8 cellular contexts compared by ENCODE assay signal in the genomic region with DNA sequence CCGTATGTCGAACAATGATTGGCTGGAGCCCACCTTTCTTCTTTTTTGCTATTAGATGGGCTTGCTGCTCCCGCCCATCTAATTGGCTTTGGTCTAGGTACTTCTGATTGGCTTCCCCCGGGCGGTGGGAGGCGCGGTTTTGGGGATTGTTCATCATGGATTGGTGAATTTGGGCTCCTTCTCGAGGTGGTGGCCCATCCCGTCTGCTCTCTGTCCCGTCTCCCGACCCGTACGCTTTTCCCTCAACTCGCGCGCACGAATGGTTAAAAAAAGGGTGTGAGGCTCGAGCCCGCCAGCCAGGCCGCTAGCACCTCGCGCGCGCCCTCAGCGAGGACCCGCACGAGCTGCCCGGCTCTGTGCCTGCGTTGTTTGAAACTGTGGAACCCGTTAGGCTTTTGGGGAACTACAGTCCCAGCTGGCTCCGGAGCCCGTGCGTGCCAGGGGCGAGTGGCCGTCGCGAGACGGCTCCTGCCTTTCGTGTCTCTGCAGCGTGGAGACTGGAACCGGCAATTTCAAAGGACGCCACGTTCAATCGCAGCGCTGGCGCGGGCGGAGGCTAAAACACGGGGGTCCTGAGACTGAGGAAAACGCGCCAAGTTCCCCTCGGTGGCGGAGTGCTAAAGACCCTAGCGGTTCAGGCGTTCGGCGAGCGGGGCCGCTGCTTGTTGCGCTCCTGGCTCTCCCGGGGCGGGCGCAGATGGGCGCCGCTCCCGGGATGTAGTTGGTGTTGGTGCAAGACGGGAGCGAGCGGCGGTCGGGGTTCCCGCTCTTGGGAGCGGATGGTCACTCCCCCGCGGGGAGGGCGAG. TPM values are rescaled to one million over a fixed set of nuclear protein-coding genes. Genes with fewer than 3 reads are reported as not detected.
A peak's percentile ranks its signal among the peaks of the same experiment; 100 is the strongest.
DNase-seq lines count a peak whose midpoint lies in the region; ATAC-seq lines count a peak whose summit lies in the region.

A gene with protein sequence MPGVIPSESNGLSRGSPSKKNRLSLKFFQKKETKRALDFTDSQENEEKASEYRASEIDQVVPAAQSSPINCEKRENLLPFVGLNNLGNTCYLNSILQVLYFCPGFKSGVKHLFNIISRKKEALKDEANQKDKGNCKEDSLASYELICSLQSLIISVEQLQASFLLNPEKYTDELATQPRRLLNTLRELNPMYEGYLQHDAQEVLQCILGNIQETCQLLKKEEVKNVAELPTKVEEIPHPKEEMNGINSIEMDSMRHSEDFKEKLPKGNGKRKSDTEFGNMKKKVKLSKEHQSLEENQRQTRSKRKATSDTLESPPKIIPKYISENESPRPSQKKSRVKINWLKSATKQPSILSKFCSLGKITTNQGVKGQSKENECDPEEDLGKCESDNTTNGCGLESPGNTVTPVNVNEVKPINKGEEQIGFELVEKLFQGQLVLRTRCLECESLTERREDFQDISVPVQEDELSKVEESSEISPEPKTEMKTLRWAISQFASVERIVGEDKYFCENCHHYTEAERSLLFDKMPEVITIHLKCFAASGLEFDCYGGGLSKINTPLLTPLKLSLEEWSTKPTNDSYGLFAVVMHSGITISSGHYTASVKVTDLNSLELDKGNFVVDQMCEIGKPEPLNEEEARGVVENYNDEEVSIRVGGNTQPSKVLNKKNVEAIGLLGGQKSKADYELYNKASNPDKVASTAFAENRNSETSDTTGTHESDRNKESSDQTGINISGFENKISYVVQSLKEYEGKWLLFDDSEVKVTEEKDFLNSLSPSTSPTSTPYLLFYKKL (plus strand): TSS at position 584 of the 807 bp plus-strand sequence. CDS start 2,819 bp downstream, outside the sequence.

- H3K27me3 ChIP-seq in NT2/D1 (ENCODE audit: insufficient read depth, insufficient read length) (no peaks in the 10 kb centered on the region), endocrine pancreas (ENCODE audit: control insufficient read depth, insufficient read depth, low read length) (no peaks in the 10 kb centered on the region), mesendoderm (ENCODE audit: insufficient read depth, low read length, poor library complexity) (no peaks in the 10 kb centered on the region)

- CTCF ChIA-PET in activated CD8-positive, alpha-beta memory T cell treated with anti-CD3 and anti-CD28 coated beads, Interleukin-2, amount 10 ng/mL, durations not matched to agents 7 days and 5 days (lab: Charles Lee): interaction anchor here (0.7 to 1.7 kb wide), 3 partner anchors 14 to 310 kb away, joined by 3 to 4 read pairs (median 4); no protein-coding TSS in a partner anchor

- H3K18ac ChIP-seq in mesendoderm (ENCODE audit: low read length): peak within 1 kb of the TSS; percentile 86

- H2AK5ac ChIP-seq in mesendoderm (ENCODE audit: low read length): no peak within 1 kb of the TSS

- H3K4me3 ChIP-seq in NT2/D1 (ENCODE audit: insufficient read length, low read depth) (peak within 1 kb of the TSS; percentile 93), endocrine pancreas (ENCODE audit: control insufficient read depth, insufficient read depth, low read length) (peak within 1 kb of the TSS; percentile 95), mesendoderm (ENCODE audit: low read length) (peak within 1 kb of the TSS; percentile 95)

- H3K4ac ChIP-seq in mesendoderm (ENCODE audit: low read depth, low read length): peak within 1 kb of the TSS; percentile 61

- peak within 1 kb of the TSS; percentile 99 for H3K56ac ChIP-seq in mesendoderm (ENCODE audit: low read length)

- H3K9me3 ChIP-seq in NT2/D1 (ENCODE audit: insufficient read depth, low read length): no peaks in the 10 kb centered on the region
- no peaks in the 10 kb centered on the region for H3K9me3 ChIP-seq in endocrine pancreas (ENCODE audit: control insufficient read depth, low read length)

- peaks cover 3% of the 10 kb centered on the region for H3K27me3 Mint-ChIP-seq in activated CD8-positive, alpha-beta memory T cell treated with anti-CD3 and anti-CD28 coated beads, Interleukin-2, amount 10 ng/mL, durations not matched to agents 7 days and 5 days

- H3K27ac Mint-ChIP-seq in activated CD8-positive, alpha-beta memory T cell treated with anti-CD3 and anti-CD28 coated beads, Interleukin-2, amount 10 ng/mL, durations not matched to agents 7 days and 5 days: peak within 1 kb of the TSS; percentile 98

- H3K79me2 ChIP-seq in mesendoderm (ENCODE audit: control insufficient read depth, insufficient read depth, low read length): peaks cover 35% of the 10 kb centered on the region

- peak within 1 kb of the TSS; percentile 92 for H4K8ac ChIP-seq in mesendoderm (ENCODE audit: low read depth, low read length)

- H3K9me3 Mint-ChIP-seq in activated CD8-positive, alpha-beta memory T cell treated with anti-CD3 and anti-CD28 coated beads, Interleukin-2, amount 10 ng/mL, durations not matched to agents 7 days and 5 days (ENCODE audit: low read depth): no peaks in the 10 kb centered on the region

- H4K5ac ChIP-seq in mesendoderm (ENCODE audit: low read length): peak within 1 kb of the TSS; percentile 97

- H3K4me1 ChIP-seq in NT2/D1 (ENCODE audit: insufficient read depth, insufficient read length) (no peaks in the 10 kb centered on the region), endocrine pancreas (ENCODE audit: control insufficient read depth, insufficient read depth, low read length) (peaks cover 21% of the 10 kb centered on the region), mesendoderm (ENCODE audit: control insufficient read depth, low read depth, low read length) (peaks cover 4% of the 10 kb centered on the region)

- H2BK15ac ChIP-seq in mesendoderm (replicated peaks; ENCODE audit: low read depth): no peak within 1 kb of the TSS

- peak within 1 kb of the TSS; percentile 100 for H3K27ac ChIP-seq in mesendoderm (ENCODE audit: low read depth, low read length)

- H2BK5ac ChIP-seq in mesendoderm (ENCODE audit: low read length): peak within 1 kb of the TSS; percentile 83

- peaks cover 27% of the 10 kb centered on the region for H3K36me3 Mint-ChIP-seq in activated CD8-positive, alpha-beta memory T cell treated with anti-CD3 and anti-CD28 coated beads, Interleukin-2, amount 10 ng/mL, durations not matched to agents 7 days and 5 days

- ATAC-seq in GM21381 (IDR thresholded peaks at IDR 0.05; ENCODE audit: unreplicated experiment): peak; percentile 69
- ATAC-seq in activated CD8-positive, alpha-beta memory T cell treated with anti-CD3 and anti-CD28 coated beads, Interleukin-2, amount 10 ng/mL, durations not matched to agents 7 days and 5 days: peak; percentile 88

- peak within 1 kb of the TSS; percentile 92 for H3K4me3 Mint-ChIP-seq in activated CD8-positive, alpha-beta memory T cell treated with anti-CD3 and anti-CD28 coated beads, Interleukin-2, amount 10 ng/mL, durations not matched to agents 7 days and 5 days

- H3K9ac ChIP-seq in NT2/D1 (ENCODE audit: insufficient read length, low read depth) (peak within 1 kb of the TSS; percentile 100), endocrine pancreas (ENCODE audit: control insufficient read depth, insufficient read depth, low read length) (peak within 1 kb of the TSS; percentile 96), mesendoderm (ENCODE audit: low read length) (peak within 1 kb of the TSS; percentile 99)

- WGBS in mesendoderm (ENCODE audit: extremely low coverage, insufficient coverage, low lambda C conversion rate): no CpG with 5 or more reads among the region's 76 CpGs

- H3K4me2 ChIP-seq in mesendoderm (ENCODE audit: low read length): peak within 1 kb of the TSS; percentile 80

- no peak within 1 kb of the TSS for H2BK120ac ChIP-seq in mesendoderm (ENCODE audit: low read depth, low read length)

- peak within 1 kb of the TSS; percentile 74 for H3K23ac ChIP-seq in mesendoderm (ENCODE audit: low read length)

- H3K36me3 ChIP-seq in NT2/D1 (ENCODE audit: insufficient read depth, insufficient read length, low read length): peaks cover 14% of the 10 kb centered on the region
- no peaks in the 10 kb centered on the region for H3K36me3 ChIP-seq in endocrine pancreas (ENCODE audit: control insufficient read depth, insufficient read depth, low read length)
- H3K36me3 ChIP-seq in mesendoderm (ENCODE audit: control insufficient read depth, insufficient read depth, low read length): no peaks in the 10 kb centered on the region

- H3K79me1 ChIP-seq in mesendoderm (ENCODE audit: low read length): peaks cover under 1% of the 10 kb centered on the region

- peaks cover 35% of the 10 kb centered on the region for H3K4me1 Mint-ChIP-seq in activated CD8-positive, alpha-beta memory T cell treated with anti-CD3 and anti-CD28 coated beads, Interleukin-2, amount 10 ng/mL, durations not matched to agents 7 days and 5 days

- DNase-seq in COLO829 (ENCODE audit: low spot score): peak; percentile 94
- peak; percentile 43 to 100 (median 98) for DNase-seq in HUDEP-2 (lab: John Stamatoyannopoulos, UW; ENCODE audit: unreplicated experiment in 76 of 76)
- DNase-seq in NT2/D1 (ENCODE audit: low read depth, low spot score): peak; percentile 100
- DNase-seq in activated CD8-positive, alpha-beta memory T cell treated with anti-CD3 and anti-CD28 coated beads, Interleukin-2, amount 10 ng/mL, durations not matched to agents 7 days and 5 days: peak; percentile 99
- DNase-seq in mesendoderm: peak; percentile 100
- DNase-seq in stimulated activated CD8-positive, alpha-beta memory T cell treated with anti-CD3 and anti-CD28 coated beads, Interleukin-15, amount 100 ng/mL, for 1 hour (ENCODE audit: low read depth): peak; percentile 91

RNA-seq across cellular contexts. Expression of the gene that starts here (rescaled TPM):
- total RNA-seq in activated CD8-positive, alpha-beta memory T cell treated with anti-CD3 and anti-CD28 coated beads, Interleukin-2, amount 10 ng/mL, durations not matched to agents 7 days and 5 days: 10 to 100 TPM; 76.2 to 84.7 TPM
- polyA plus RNA-seq in mesendoderm (2013, experiment 1 of 2): 52.7 TPM
- polyA plus RNA-seq in mesendoderm (2013, experiment 2 of 2): 52.5 TPM

Comparison
In these comparisons a context has a peak if more than half of its experiments do, and no peak if none do; other contexts are left out.
1. Peak in every context shown above with its lines: DNase-seq, ATAC-seq, H3K4me3 ChIP-seq and H3K27ac ChIP-seq.